8 cellular contexts compared by ENCODE assay signal in the genomic region with DNA sequence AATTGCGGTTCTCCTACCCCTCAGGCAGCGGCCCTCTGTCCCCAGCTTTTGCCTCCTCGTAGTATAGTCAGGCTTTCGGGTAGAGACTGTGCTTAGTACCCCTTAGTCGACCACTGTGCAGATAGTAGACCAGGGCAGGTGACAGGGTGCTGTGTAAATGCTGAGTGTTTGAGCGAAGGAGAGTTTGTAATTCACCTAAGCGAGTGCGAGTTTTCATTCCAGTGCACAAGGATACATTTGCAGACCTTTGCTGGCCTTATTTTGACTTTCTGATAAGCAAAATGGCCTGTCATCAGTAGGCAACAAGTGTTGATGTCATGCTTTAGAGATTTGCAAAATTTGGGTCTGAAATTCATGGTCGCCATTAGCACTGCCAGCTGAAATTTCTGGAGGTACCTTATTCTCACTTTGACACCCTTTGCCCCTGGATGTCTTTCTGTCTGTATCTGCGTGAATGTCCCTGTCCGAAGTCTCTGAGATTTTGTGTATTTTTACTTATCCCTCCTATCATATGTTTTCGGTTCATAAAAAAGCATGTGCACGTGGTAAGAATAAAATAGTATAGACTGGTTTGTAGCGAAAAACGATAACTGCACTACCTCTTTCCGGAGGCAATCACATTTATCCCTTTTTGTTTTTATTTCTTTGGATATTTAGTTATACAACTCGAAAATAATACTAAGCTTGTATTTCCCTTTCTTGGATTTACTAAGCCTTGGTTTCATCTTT. TPM values are rescaled to one million over a fixed set of nuclear protein-coding genes. Genes with fewer than 3 reads are reported as not detected.
DNase-seq lines count a peak whose midpoint lies in the region; ATAC-seq and TF ChIP-seq lines count a peak whose summit lies in the region.

No MANE protein-coding gene starts in this region.

- H3K4me1 Mint-ChIP-seq in Caco-2 (ENCODE audit: low read depth, unreplicated experiment) (peaks cover 6% of the 10 kb centered on the region), activated B cell treated with CpG ODN at 0.5 μM for 24 hours (peaks cover 40% of the 10 kb centered on the region)

- H3K9ac ChIP-seq in iPS-15b (ENCODE audit: low read depth, low read length) (peak overlapping the region; percentile 57), stomach smooth muscle (ENCODE audit: low read length in 2 of 2) (peak overlapping the region; percentile 62 to 66)

- H3K27me3 ChIP-seq in Caco-2 (replicated peaks; ENCODE audit: control insufficient read depth, insufficient read depth, low read length) (no peaks in the 10 kb centered on the region), iPS-15b (ENCODE audit: control insufficient read depth, insufficient read depth, low read length) (no peaks in the 10 kb centered on the region), stomach smooth muscle (ENCODE audit: control insufficient read depth in 1 of 2, insufficient read depth in 2 of 2, low read length in 2 of 2) (no peaks in the 10 kb centered on the region)

- no peaks in the 10 kb centered on the region for H3K9me3 ChIP-seq in Caco-2
- no peaks in the 10 kb centered on the region for H3K9me3 ChIP-seq in iPS-15b (ENCODE audit: control insufficient read depth, insufficient read depth, low read length)
- no peaks in the 10 kb centered on the region for H3K9me3 ChIP-seq in stomach smooth muscle (ENCODE audit: control insufficient read depth in 2 of 2, low read length in 2 of 2)

- H3K4me3 Mint-ChIP-seq in Caco-2 (ENCODE audit: unreplicated experiment) (peak overlapping the region; percentile 99), activated B cell treated with CpG ODN at 0.5 μM for 24 hours (peak overlapping the region; percentile 92)

- DNase-seq in Caco-2 (no peak), activated B cell treated with CpG ODN at 0.5 μM for 24 hours (no peak), retina (no peak)

- intact Hi-C loops in Caco-2 (cut with micrococcal nuclease; ENCODE audit: unreplicated experiment): loop anchor here (2.0 kb wide), 1 partner anchor 30 kb away; no protein-coding TSS in a partner anchor
- intact Hi-C loops in activated B cell treated with CpG ODN at 0.5 μM for 24 hours (cut with micrococcal nuclease): loop anchor here (1.0 kb wide), 1 partner anchor 178 kb away; no protein-coding TSS in a partner anchor

- BruUV-seq in Caco-2 (replicated peaks; lab: Mats Ljungman, UMichigan): no TSS peak

- H3K36me3 Mint-ChIP-seq in Caco-2 (ENCODE audit: insufficient read depth, unreplicated experiment): peaks cover 28% of the 10 kb centered on the region
- peaks cover 7% of the 10 kb centered on the region for H3K36me3 Mint-ChIP-seq in activated B cell treated with CpG ODN at 0.5 μM for 24 hours (ENCODE audit: low read depth)

- POLR2A ChIA-PET in Caco-2 (lab: Charles Lee) (interaction anchor here (0.6 to 1.1 kb wide), 4 partner anchors 8 to 1284 kb away, joined by 4 to 11 read pairs (median 8); a partner anchor contains a TSS), activated B cell treated with CpG ODN at 0.5 μM for 24 hours (lab: Charles Lee) (interaction anchor here (0.8 to 4.3 kb wide), 27 partner anchors 8 to 1304 kb away, joined by 3 to 48 read pairs (median 5); a partner anchor contains a TSS)

- H3K27ac Mint-ChIP-seq in Caco-2 (ENCODE audit: unreplicated experiment) (peak overlapping the region; percentile 96), activated B cell treated with CpG ODN at 0.5 μM for 24 hours (peak overlapping the region; percentile 96)

- H3K4me3 ChIP-seq in Caco-2 (ENCODE audit: low read depth, low read length) (peak overlapping the region; percentile 92), iPS-15b (ENCODE audit: low read depth, low read length) (peak overlapping the region; percentile 98), stomach smooth muscle (ENCODE audit: low read length in 2 of 2) (peak overlapping the region; percentile 87)

- no peak for TF ChIP-seq CTCF in Caco-2 (IDR thresholded peaks at IDR 0.05; ENCODE audit: insufficient read depth in 1 of 2, low read depth in 1 of 2, low read length in 1 of 2, severe bottlenecking in 1 of 2, unreplicated experiment in 1 of 2)
- TF ChIP-seq CTCF in activated B cell treated with CpG ODN at 0.5 μM for 24 hours (IDR thresholded peaks at IDR 0.05): no peak

- peak overlapping the region; percentile 31 for H3K27ac ChIP-seq in stomach smooth muscle (ENCODE audit: low read length)

- no peaks in the 10 kb centered on the region for H3K9me3 Mint-ChIP-seq in Caco-2 (ENCODE audit: unreplicated experiment)
- no peaks in the 10 kb centered on the region for H3K9me3 Mint-ChIP-seq in activated B cell treated with CpG ODN at 0.5 μM for 24 hours

- H3K4me1 ChIP-seq in Caco-2 (peaks cover 15% of the 10 kb centered on the region), iPS-15b (ENCODE audit: control insufficient read depth, insufficient read depth, low read length) (peaks cover 8% of the 10 kb centered on the region), stomach smooth muscle (ENCODE audit: control insufficient read depth, insufficient read depth, low read length) (peaks cover 13% of the 10 kb centered on the region)

- ATAC-seq in HG02610 (IDR thresholded peaks at IDR 0.05; ENCODE audit: unreplicated experiment) (peak; percentile 0), activated B cell treated with CpG ODN at 0.5 μM for 24 hours (ENCODE audit: low read depth) (no peak), GM21381 (IDR thresholded peaks at IDR 0.05; ENCODE audit: unreplicated experiment) (no peak), HG03108 (IDR thresholded peaks at IDR 0.05; ENCODE audit: unreplicated experiment) (no peak)

- H3K27me3 Mint-ChIP-seq in Caco-2 (ENCODE audit: insufficient read depth, unreplicated experiment) (no peaks in the 10 kb centered on the region), activated B cell treated with CpG ODN at 0.5 μM for 24 hours (no peaks in the 10 kb centered on the region)

- H3K36me3 ChIP-seq in Caco-2 (ENCODE audit: control insufficient read depth, insufficient read depth, low read length): no peaks in the 10 kb centered on the region
- H3K36me3 ChIP-seq in iPS-15b (ENCODE audit: control insufficient read depth, insufficient read depth, low read length): peaks cover 8% of the 10 kb centered on the region
- no peaks in the 10 kb centered on the region for H3K36me3 ChIP-seq in stomach smooth muscle (ENCODE audit: control insufficient read depth in 2 of 2, insufficient read depth in 2 of 2, low read length in 2 of 2)

- CTCF ChIA-PET in Caco-2 (lab: Charles Lee): interaction anchor here (0.7 to 2.5 kb wide), 10 partner anchors 8 to 1319 kb away, joined by 3 to 14 read pairs (median 5); a partner anchor contains a TSS
- CTCF ChIA-PET in activated B cell treated with CpG ODN at 0.5 μM for 24 hours (lab: Charles Lee): interaction anchor here (0.7 to 9.2 kb wide), 12 partner anchors 9 to 123 kb away, joined by 3 to 185 read pairs (median 6); no protein-coding TSS in a partner anchor

RNA-seq across cellular contexts. Expression of a gene that starts 1.9 kb away (rescaled TPM):
- total RNA-seq in Caco-2 (2022) (143 and 152 TPM in 2 replicates), activated B cell treated with CpG ODN at 0.5 μM for 24 hours (34.7 and 35.7 TPM in 2 replicates)
